Comparison of ENCODE assay signal across 18 cellular contexts in the genomic region with DNA sequence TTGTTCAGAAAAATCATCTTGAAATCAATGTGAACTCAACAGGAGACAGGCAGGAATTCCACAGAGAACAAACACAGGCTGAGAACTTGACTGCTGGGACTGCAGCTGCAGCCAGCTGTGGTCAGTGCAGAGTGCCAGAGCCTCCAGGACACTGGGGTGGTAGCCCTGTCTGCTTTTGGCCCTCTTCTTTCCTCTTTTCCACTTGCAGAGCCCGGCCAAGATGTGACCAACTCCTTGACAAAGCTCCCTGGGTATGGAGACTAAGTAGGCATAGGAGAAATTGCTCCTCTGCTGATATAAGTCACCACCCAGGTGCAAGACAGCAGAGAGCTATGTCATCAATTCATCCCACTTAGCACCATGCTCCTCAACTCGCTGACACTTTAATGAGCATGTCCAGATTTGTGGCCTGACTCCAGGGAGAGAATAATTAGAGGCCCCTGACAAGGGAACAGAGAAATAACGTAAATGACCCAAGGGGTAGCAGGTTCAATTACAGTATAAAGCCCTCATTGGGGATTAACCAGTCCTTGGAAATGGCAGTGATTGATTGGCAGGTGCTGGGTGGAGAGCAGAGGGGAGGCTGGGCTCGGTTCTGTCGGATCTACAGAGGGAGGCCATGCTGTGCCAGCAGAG.
DNase-seq lines count a peak whose midpoint lies in the region; ATAC-seq, FAIRE-seq and TF ChIP-seq lines count a peak whose summit lies in the region.
"Had no signal": no experiment of that assay in that cellular context is flagged by ENCODE, and none has a peak within 500 bp of the region (broad histone marks: within the 10 kb centered on the region; RNA-seq: fewer than 3 reads in every experiment).

No MANE protein-coding gene starts in this region.

- H3K4me3 Mint-ChIP-seq in endodermal cell, result no peak overlapping the region
- H3K4me3 Mint-ChIP-seq in stimulated activated memory B cell treated with anti-CD40 and anti-IgM and Interleukin-4, amounts not matched to agents 10 μg/mL and 1 μg/mL and 100 μg/mL, for 72 hours, result no peak overlapping the region
- H3K4me3 Mint-ChIP-seq: CD4-positive, CD25-positive, alpha-beta regulatory T cell; H9; HFFc6 had no signal

- H3K4me3 ChIP-seq in right atrium auricular region (no peak overlapping the region), endodermal cell (ENCODE audit: low read length) (no peak overlapping the region), neural cell (ENCODE audit: low read length) (no peak overlapping the region), body of pancreas (no peak overlapping the region), small intestine (ENCODE audit: low read depth in 1 of 2, low read length in 2 of 2) (no peak overlapping the region)
- H3K4me3 ChIP-seq: BLaER1 had no signal

- H3K9me3 Mint-ChIP-seq in endodermal cell, result no peaks in the 10 kb centered on the region
- no peaks in the 10 kb centered on the region for H3K9me3 Mint-ChIP-seq in stimulated activated memory B cell treated with anti-CD40 and anti-IgM and Interleukin-4, amounts not matched to agents 10 μg/mL and 1 μg/mL and 100 μg/mL, for 72 hours
- H3K9me3 Mint-ChIP-seq: H9 had no signal

- no peak for FAIRE-seq in small intestine (lab: Jason Lieb, UNC)
- FAIRE-seq: GM19239 had no signal

- no peaks in the 10 kb centered on the region for H4K20me1 ChIP-seq in neural cell (ENCODE audit: insufficient read depth)
- H4K20me1 ChIP-seq: BLaER1 had no signal

- WGBS in endodermal cell (ENCODE audit: insufficient coverage in 1 of 2, insufficient read length in 1 of 2), 2 experiments, result 92 to 94% methylated on average over 3 to 5 of the region's 5 CpGs
- WGBS in body of pancreas, 2 donors, result 67 to 77% methylated on average over 5 of the region's 5 CpGs
- 53 to 79% (median 73%) methylated on average over 5 of the region's 5 CpGs for WGBS in small intestine, 3 donors

- H2AFZ ChIP-seq in neural cell (ENCODE audit: low read depth, low read length), result no peak overlapping the region

- peaks cover 32% of the 10 kb centered on the region for H3K27me3 Mint-ChIP-seq in endodermal cell (ENCODE audit: insufficient read depth)
- peaks cover 17% of the 10 kb centered on the region for H3K27me3 Mint-ChIP-seq in stimulated activated memory B cell treated with anti-CD40 and anti-IgM and Interleukin-4, amounts not matched to agents 10 μg/mL and 1 μg/mL and 100 μg/mL, for 72 hours

- H3K9ac ChIP-seq in endodermal cell (ENCODE audit: extremely low read depth, low read length, poor library complexity, severe bottlenecking), result no peak overlapping the region
- no peak overlapping the region for H3K9ac ChIP-seq in neural cell (ENCODE audit: low read length)
- H3K9ac ChIP-seq: BLaER1 had no signal

- peak; percentile 36 for TF ChIP-seq EP300 in neural cell (conservative IDR thresholded peaks at IDR 0.05; ENCODE audit: poor library complexity, severe bottlenecking)

- TF ChIP-seq CTCF in right atrium auricular region (IDR thresholded peaks at IDR 0.05), result no peak
- TF ChIP-seq CTCF in endodermal cell (conservative IDR thresholded peaks at IDR 0.05), result no peak
- no peak for TF ChIP-seq CTCF in neural cell (IDR thresholded peaks at IDR 0.05; ENCODE audit: poor library complexity, severe bottlenecking)
- TF ChIP-seq CTCF in body of pancreas (IDR thresholded peaks at IDR 0.05), result no peak

- ATAC-seq in left ventricle myocardium superior, result peak; percentile 57
- no peak for ATAC-seq in body of pancreas
- no peak for ATAC-seq in stimulated activated memory B cell treated with anti-CD40 and anti-IgM and Interleukin-4, amounts not matched to agents 10 μg/mL and 1 μg/mL and 100 μg/mL, for 72 hours

- intact Hi-C loops in left ventricle myocardium superior (cut with micrococcal nuclease), result no loop called here
- intact Hi-C loops in body of pancreas (cut with DNase I), result no loop called here

- no peak for TF ChIP-seq RAD21 in neural cell (conservative IDR thresholded peaks at IDR 0.05)

- TF ChIP-seq POLR2A in body of pancreas (IDR thresholded peaks at IDR 0.05), result no peak

- H3K4me2 ChIP-seq in neural cell (ENCODE audit: low read length), result no peak overlapping the region
- H3K4me2 ChIP-seq: BLaER1 had no signal

- no peaks in the 10 kb centered on the region for H3K79me2 ChIP-seq in neural cell (replicated peaks; ENCODE audit: insufficient read depth, low read length)

- peaks cover 6% of the 10 kb centered on the region for H3K4me1 Mint-ChIP-seq in endodermal cell
- no peaks in the 10 kb centered on the region for H3K4me1 Mint-ChIP-seq in stimulated activated memory B cell treated with anti-CD40 and anti-IgM and Interleukin-4, amounts not matched to agents 10 μg/mL and 1 μg/mL and 100 μg/mL, for 72 hours
- H3K4me1 Mint-ChIP-seq: CD4-positive, CD25-positive, alpha-beta regulatory T cell; H9 had no signal

- H3K27ac ChIP-seq in right atrium auricular region (no peak overlapping the region), endodermal cell (ENCODE audit: low read depth, low read length) (peak overlapping the region; percentile 53), neural cell (ENCODE audit: low read length) (no peak overlapping the region), body of pancreas (no peak overlapping the region), small intestine (ENCODE audit: low read depth in 1 of 2, low read length in 1 of 2) (no peak overlapping the region)
- H3K27ac ChIP-seq: BLaER1 had no signal

- H3K27me3 ChIP-seq in right atrium auricular region (no peaks in the 10 kb centered on the region), endodermal cell (ENCODE audit: control insufficient read depth, insufficient read depth, low read length, poor library complexity, severe bottlenecking) (peaks cover 2% of the 10 kb centered on the region), neural cell (ENCODE audit: insufficient read depth, low read depth, low read length) (no peaks in the 10 kb centered on the region), body of pancreas (no peaks in the 10 kb centered on the region), small intestine (ENCODE audit: control insufficient read depth in 2 of 2, insufficient read depth in 2 of 2, low read length in 2 of 2) (no peaks in the 10 kb centered on the region)
- H3K27me3 ChIP-seq: BLaER1 had no signal

- H3K9me3 ChIP-seq in right atrium auricular region (no peaks in the 10 kb centered on the region), endodermal cell (ENCODE audit: control insufficient read depth, low read length) (no peaks in the 10 kb centered on the region), neural cell (ENCODE audit: low read length) (no peaks in the 10 kb centered on the region), body of pancreas (no peaks in the 10 kb centered on the region), small intestine (ENCODE audit: control insufficient read depth, low read depth) (no peaks in the 10 kb centered on the region)
- H3K9me3 ChIP-seq: BLaER1 had no signal

- H3K36me3 ChIP-seq in right atrium auricular region, result no peaks in the 10 kb centered on the region
- H3K36me3 ChIP-seq in endodermal cell (ENCODE audit: control insufficient read depth, insufficient read depth, low read length), result no peaks in the 10 kb centered on the region
- no peaks in the 10 kb centered on the region for H3K36me3 ChIP-seq in neural cell (ENCODE audit: insufficient read depth, low read length)
- no peaks in the 10 kb centered on the region for H3K36me3 ChIP-seq in body of pancreas (replicated peaks in 1 of 2; ENCODE audit: insufficient read depth in 1 of 2, low read depth in 2 of 2)
- no peaks in the 10 kb centered on the region for H3K36me3 ChIP-seq in small intestine (ENCODE audit: control insufficient read depth in 2 of 2, insufficient read depth in 2 of 2, low read length in 2 of 2)
- H3K36me3 ChIP-seq: BLaER1 had no signal

- H3K27ac Mint-ChIP-seq in endodermal cell, result no peak overlapping the region
- H3K27ac Mint-ChIP-seq in stimulated activated memory B cell treated with anti-CD40 and anti-IgM and Interleukin-4, amounts not matched to agents 10 μg/mL and 1 μg/mL and 100 μg/mL, for 72 hours, result no peak overlapping the region
- H3K27ac Mint-ChIP-seq: CD4-positive, CD25-positive, alpha-beta regulatory T cell; HFFc6 had no signal

- no peaks in the 10 kb centered on the region for H3F3A ChIP-seq in neural cell (ENCODE audit: insufficient read depth, low read length, poor library complexity, severe bottlenecking)

- H3K9me2 ChIP-seq in neural cell (ENCODE audit: insufficient read depth, low read length), result no peaks in the 10 kb centered on the region

- DNase-seq in left ventricle myocardium superior (no peak), right atrium auricular region (ENCODE audit: low spot score) (no peak), endodermal cell (no peak), body of pancreas (no peak), small intestine (no peak)
- DNase-seq in stimulated activated naive CD4-positive, alpha-beta T cell (lab: John Stamatoyannopoulos, UW), result no peak
- DNase-seq: 8988T; AML-193; CD4-positive, CD25-positive, alpha-beta regulatory T cell; DMS53; GF-D8; GOT3; H9; HFFc6 had no signal

- H3K36me3 Mint-ChIP-seq in endodermal cell (ENCODE audit: low read depth), result no peaks in the 10 kb centered on the region
- no peaks in the 10 kb centered on the region for H3K36me3 Mint-ChIP-seq in stimulated activated memory B cell treated with anti-CD40 and anti-IgM and Interleukin-4, amounts not matched to agents 10 μg/mL and 1 μg/mL and 100 μg/mL, for 72 hours
- H3K36me3 Mint-ChIP-seq: CD4-positive, CD25-positive, alpha-beta regulatory T cell had no signal

- no peaks in the 10 kb centered on the region for H3K4me1 ChIP-seq in right atrium auricular region
- no peaks in the 10 kb centered on the region for H3K4me1 ChIP-seq in endodermal cell (ENCODE audit: control insufficient read depth, insufficient read depth, low read length)
- no peaks in the 10 kb centered on the region for H3K4me1 ChIP-seq in body of pancreas
- no peaks in the 10 kb centered on the region for H3K4me1 ChIP-seq in small intestine (ENCODE audit: control insufficient read depth in 2 of 2, insufficient read depth in 1 of 2, low read depth in 1 of 2, low read length in 1 of 2)
- H3K4me1 ChIP-seq: BLaER1 had no signal

TF ChIP-seq in neural cell, 6 proteins besides CTCF, POLR2A, EP300 and RAD21 (continues in another document):
- TF ChIP-seq TAF1 (IDR thresholded peaks at IDR 0.05; ENCODE audit: low read depth) (no peak), EZH2 (IDR thresholded peaks at IDR 0.05; ENCODE audit: borderline replicate concordance, insufficient read depth, low read length, poor library complexity, severe bottlenecking) (no peak), SMC3 (conservative IDR thresholded peaks at IDR 0.05; ENCODE audit: poor library complexity) (no peak), MXI1 (conservative IDR thresholded peaks at IDR 0.05; ENCODE audit: poor library complexity, severe bottlenecking) (no peak)
